Comparison of ENCODE assay signal across 13 cellular contexts in genomic region chr5:11047051-11047450, GRCh38.
"Had no signal": no experiment of that assay in that cellular context is flagged by ENCODE, and none has a peak within 500 bp of the region (broad histone marks: within the 10 kb centered on the region; RNA-seq: fewer than 3 reads in every experiment).

No MANE protein-coding gene starts in this region.

- H3K36me3 ChIP-seq: heart right ventricle, left ventricle myocardium inferior, upper lobe of right lung had no signal

- H3K4me3 ChIP-seq: heart right ventricle, left ventricle myocardium inferior, upper lobe of right lung had no signal

- H3K27me3 ChIP-seq: heart right ventricle, upper lobe of right lung had no signal

- H3K9me3 ChIP-seq: heart right ventricle, left ventricle myocardium inferior, upper lobe of right lung had no signal

- H3K27ac ChIP-seq: heart right ventricle, left ventricle myocardium inferior, upper lobe of right lung had no signal

- ATAC-seq: heart right ventricle, T-helper 17 cell, upper lobe of right lung had no signal

- H3K4me1 ChIP-seq: left ventricle myocardium inferior, upper lobe of right lung had no signal

- DNase-seq: activated CD4-positive, alpha-beta T cell treated with anti-CD3 and anti-CD28 coated beads, Interleukin-2, amount 50 U/mL, for 4 hours; activated effector memory CD4-positive, alpha-beta T cell treated with anti-CD3 and anti-CD28 coated beads, Interleukin-2, amount 50 U/mL, for 16 hours; activated naive CD8-positive, alpha-beta T cell treated with anti-CD3 and anti-CD28 coated beads for 36 hours; activated T-cell treated with anti-CD3 and anti-CD28 coated beads, Interleukin-2, amount 50 U/mL, for 24 hours; foreskin melanocyte; heart right ventricle; islet precursor cell; left ventricle myocardium inferior; mesendoderm; stimulated activated CD4-positive, alpha-beta T cell treated with anti-CD3 and anti-CD28 coated beads, Interleukin-12 subunit alpha, Interleukin-12 subunit beta, amount 100 ng/mL, for 4 hours; stimulated activated CD8-positive, alpha-beta memory T cell treated with anti-CD3 and anti-CD28 coated beads, Interleukin-4, amount 100 ng/mL, for 48 hours; T-helper 17 cell; upper lobe of right lung had no signal
